ENCODE assay signal across 8 cellular contexts in genomic region chr13:46894534-46894906, GRCh38. TPM values are rescaled to one million over a fixed set of nuclear protein-coding genes. Genes with fewer than 3 reads are reported as not detected.
DNase-seq lines count a peak whose midpoint lies in the region; ATAC-seq and TF ChIP-seq lines count a peak whose summit lies in the region.

No MANE protein-coding gene starts in this region.

- H3K27ac Mint-ChIP-seq in activated CD4-positive, alpha-beta T cell treated with anti-CD3 and anti-CD28 coated beads, Interleukin-2, amount 10 ng/mL, durations not matched to agents 24 days and 14 days: no peak overlapping the region
- no peak overlapping the region for H3K27ac Mint-ChIP-seq in activated T-helper 2 cell treated with anti-CD3 and anti-CD28 coated beads, Interferon-gamma antibody, Interleukin-2, Interleukin-4, amounts not matched to agents 10 μg/mL and 5 μg/mL and 100 μg/mL, durations not matched to agents 14 hours and 24 hours and 36 hours
- H3K27ac Mint-ChIP-seq in immature natural killer cell: no peak overlapping the region

- DNase-seq in activated CD4-positive, alpha-beta T cell treated with anti-CD3 and anti-CD28 coated beads, Interleukin-2, amount 10 ng/mL, durations not matched to agents 24 days and 14 days: no peak
- no peak for DNase-seq in activated CD4-positive, alpha-beta T cell treated with anti-CD3 and anti-CD28 coated beads for 4 hours
- no peak for DNase-seq in activated T-helper 2 cell treated with anti-CD3 and anti-CD28 coated beads, Interferon-gamma antibody, Interleukin-2, Interleukin-4, amounts not matched to agents 10 μg/mL and 5 μg/mL and 100 μg/mL, durations not matched to agents 14 hours and 24 hours and 36 hours (ENCODE audit: low spot score)
- DNase-seq in immature natural killer cell (no peak), thoracic aorta (ENCODE audit: low spot score) (no peak), NCI-H146 (lab: John Stamatoyannopoulos, UW) (no peak)

- no peak for TF ChIP-seq CTCF in thoracic aorta (IDR thresholded peaks at IDR 0.05)

- peak overlapping the region; percentile 49 for H3K4me3 Mint-ChIP-seq in activated CD4-positive, alpha-beta T cell treated with anti-CD3 and anti-CD28 coated beads, Interleukin-2, amount 10 ng/mL, durations not matched to agents 24 days and 14 days
- H3K4me3 Mint-ChIP-seq in activated T-helper 2 cell treated with anti-CD3 and anti-CD28 coated beads, Interferon-gamma antibody, Interleukin-2, Interleukin-4, amounts not matched to agents 10 μg/mL and 5 μg/mL and 100 μg/mL, durations not matched to agents 14 hours and 24 hours and 36 hours (ENCODE audit: low read depth): peak overlapping the region; percentile 27
- H3K4me3 Mint-ChIP-seq in immature natural killer cell: peak overlapping the region; percentile 32 to 69 (median 61)

- no peaks in the 10 kb centered on the region for H3K9me3 Mint-ChIP-seq in activated CD4-positive, alpha-beta T cell treated with anti-CD3 and anti-CD28 coated beads, Interleukin-2, amount 10 ng/mL, durations not matched to agents 24 days and 14 days
- no peaks in the 10 kb centered on the region for H3K9me3 Mint-ChIP-seq in activated T-helper 2 cell treated with anti-CD3 and anti-CD28 coated beads, Interferon-gamma antibody, Interleukin-2, Interleukin-4, amounts not matched to agents 10 μg/mL and 5 μg/mL and 100 μg/mL, durations not matched to agents 14 hours and 24 hours and 36 hours
- no peaks in the 10 kb centered on the region for H3K9me3 Mint-ChIP-seq in immature natural killer cell

- peak overlapping the region; percentile 73 to 89 for H3K27ac ChIP-seq in thoracic aorta

- peaks cover 0 to 18% of the 10 kb centered on the region in 2 donors for H3K4me1 ChIP-seq in thoracic aorta (ENCODE audit: control insufficient read depth in 1 of 2, low read depth in 2 of 2)

- peaks cover 75% of the 10 kb centered on the region for H3K27me3 Mint-ChIP-seq in activated CD4-positive, alpha-beta T cell treated with anti-CD3 and anti-CD28 coated beads, Interleukin-2, amount 10 ng/mL, durations not matched to agents 24 days and 14 days
- peaks cover 74% of the 10 kb centered on the region for H3K27me3 Mint-ChIP-seq in activated T-helper 2 cell treated with anti-CD3 and anti-CD28 coated beads, Interferon-gamma antibody, Interleukin-2, Interleukin-4, amounts not matched to agents 10 μg/mL and 5 μg/mL and 100 μg/mL, durations not matched to agents 14 hours and 24 hours and 36 hours (ENCODE audit: low read depth)
- peaks cover 9 to 20% (median 10%) of the 10 kb centered on the region in 3 donors for H3K27me3 Mint-ChIP-seq in immature natural killer cell (ENCODE audit: low read depth in 3 of 3)

- intact Hi-C loops in activated CD4-positive, alpha-beta T cell treated with anti-CD3 and anti-CD28 coated beads, Interleukin-2, amount 10 ng/mL, durations not matched to agents 24 days and 14 days (cut with micrococcal nuclease): no loop called here
- intact Hi-C loops in activated T-helper 2 cell treated with anti-CD3 and anti-CD28 coated beads, Interferon-gamma antibody, Interleukin-2, Interleukin-4, amounts not matched to agents 10 μg/mL and 5 μg/mL and 100 μg/mL, durations not matched to agents 14 hours and 24 hours and 36 hours (cut with micrococcal nuclease): loop anchor here (5.0 kb wide), 1 partner anchor 62 kb away; no protein-coding TSS in a partner anchor

- no peaks in the 10 kb centered on the region for H3K36me3 Mint-ChIP-seq in activated CD4-positive, alpha-beta T cell treated with anti-CD3 and anti-CD28 coated beads, Interleukin-2, amount 10 ng/mL, durations not matched to agents 24 days and 14 days (ENCODE audit: low read depth)
- no peaks in the 10 kb centered on the region for H3K36me3 Mint-ChIP-seq in activated T-helper 2 cell treated with anti-CD3 and anti-CD28 coated beads, Interferon-gamma antibody, Interleukin-2, Interleukin-4, amounts not matched to agents 10 μg/mL and 5 μg/mL and 100 μg/mL, durations not matched to agents 14 hours and 24 hours and 36 hours (ENCODE audit: low read depth)
- no peaks in the 10 kb centered on the region for H3K36me3 Mint-ChIP-seq in immature natural killer cell

- peak; percentile 10 for ATAC-seq in thoracic aorta (ENCODE audit: insufficient number of reproducible peaks, low FRiP score, low read depth)
- ATAC-seq in GM21737 (IDR thresholded peaks at IDR 0.05; ENCODE audit: unreplicated experiment): no peak
- ATAC-seq in HG02981 (IDR thresholded peaks at IDR 0.05; ENCODE audit: unreplicated experiment): no peak

- peak overlapping the region; percentile 81 for H3K4me3 ChIP-seq in thoracic aorta

- H3K36me3 ChIP-seq in thoracic aorta: no peaks in the 10 kb centered on the region

- no peaks in the 10 kb centered on the region for H3K27me3 ChIP-seq in thoracic aorta (replicated peaks; ENCODE audit: insufficient read depth)

- H3K4me1 Mint-ChIP-seq in activated CD4-positive, alpha-beta T cell treated with anti-CD3 and anti-CD28 coated beads, Interleukin-2, amount 10 ng/mL, durations not matched to agents 24 days and 14 days: peaks cover 7% of the 10 kb centered on the region
- peaks cover 14% of the 10 kb centered on the region for H3K4me1 Mint-ChIP-seq in activated T-helper 2 cell treated with anti-CD3 and anti-CD28 coated beads, Interferon-gamma antibody, Interleukin-2, Interleukin-4, amounts not matched to agents 10 μg/mL and 5 μg/mL and 100 μg/mL, durations not matched to agents 14 hours and 24 hours and 36 hours (ENCODE audit: low read depth)
- peaks cover 16 to 29% of the 10 kb centered on the region in 2 donors for H3K4me1 Mint-ChIP-seq in immature natural killer cell

- no peaks in the 10 kb centered on the region for H3K9me3 ChIP-seq in thoracic aorta

RNA-seq across cellular contexts. Expression of gene HTR2A, which starts 2.3 kb away (rescaled TPM):
- not detected in 2 replicates for total RNA-seq in activated CD4-positive, alpha-beta T cell treated with anti-CD3 and anti-CD28 coated beads, Interleukin-2, amount 10 ng/mL, durations not matched to agents 24 days and 14 days
- total RNA-seq in activated T-helper 2 cell treated with anti-CD3 and anti-CD28 coated beads, Interferon-gamma antibody, Interleukin-2, Interleukin-4, amounts not matched to agents 10 μg/mL and 5 μg/mL and 100 μg/mL, durations not matched to agents 14 hours and 24 hours and 36 hours: not detected in 2 replicates
- not detected for polyA plus RNA-seq in immature natural killer cell
- total RNA-seq in thoracic aorta: 1 to 10 TPM; 1.4 to 2.6 TPM
